Comparison of ENCODE assay signal across 1 cellular context in the genomic region with DNA sequence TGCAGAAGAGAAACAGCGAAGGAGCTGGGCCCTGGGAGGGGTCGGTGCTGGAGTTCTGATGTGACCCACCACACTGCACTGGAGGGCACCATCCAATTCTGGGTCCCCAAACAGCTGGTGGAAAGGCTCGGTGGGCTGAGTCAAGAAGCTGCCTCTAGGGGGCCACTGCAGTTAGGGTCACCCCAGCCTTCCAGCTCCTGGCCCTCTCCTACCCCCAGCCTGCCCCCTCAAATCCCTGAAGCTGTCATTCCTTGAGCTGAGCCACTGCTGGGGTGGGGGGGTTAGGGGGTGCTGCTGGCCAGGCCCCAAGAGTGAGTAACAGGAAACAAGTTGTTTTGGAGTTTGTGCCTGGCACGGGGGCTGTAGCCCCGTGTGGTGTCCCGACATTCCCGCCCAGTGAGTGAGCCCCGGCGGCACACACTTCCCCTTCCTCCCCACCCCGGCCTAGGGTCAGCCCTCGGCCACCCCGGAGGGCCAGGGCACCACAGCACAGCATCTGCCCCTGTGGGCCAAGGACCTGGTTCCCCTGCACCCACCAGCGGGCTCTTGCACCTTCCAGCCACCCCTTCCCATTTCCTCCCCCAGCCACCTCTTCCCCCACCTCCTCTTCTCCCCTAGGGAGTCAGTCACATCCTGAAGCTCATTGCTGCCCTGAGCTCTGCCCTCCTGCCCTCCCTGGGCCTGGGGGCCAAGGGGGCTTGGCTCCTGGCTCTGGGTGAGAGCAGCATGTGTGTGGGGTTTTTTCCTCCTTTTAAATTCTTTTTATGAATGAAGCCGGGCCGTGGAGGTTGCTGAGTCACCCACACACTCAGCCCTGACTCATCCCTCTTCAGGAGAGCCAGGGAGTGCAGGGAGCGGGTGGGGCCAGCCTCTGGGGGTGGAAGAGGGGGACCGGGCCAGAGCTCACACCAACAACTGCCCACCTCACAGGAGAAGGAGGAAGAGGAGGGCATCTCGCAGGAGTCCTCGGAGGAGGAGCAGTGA.
TF ChIP-seq lines count a peak whose summit lies in the region.

No MANE protein-coding gene starts in this region.

TF ChIP-seq in IMR-90, 13 proteins besides CTCF, POLR2A, EP300 and RAD21:
- TF ChIP-seq, protein P1, sequence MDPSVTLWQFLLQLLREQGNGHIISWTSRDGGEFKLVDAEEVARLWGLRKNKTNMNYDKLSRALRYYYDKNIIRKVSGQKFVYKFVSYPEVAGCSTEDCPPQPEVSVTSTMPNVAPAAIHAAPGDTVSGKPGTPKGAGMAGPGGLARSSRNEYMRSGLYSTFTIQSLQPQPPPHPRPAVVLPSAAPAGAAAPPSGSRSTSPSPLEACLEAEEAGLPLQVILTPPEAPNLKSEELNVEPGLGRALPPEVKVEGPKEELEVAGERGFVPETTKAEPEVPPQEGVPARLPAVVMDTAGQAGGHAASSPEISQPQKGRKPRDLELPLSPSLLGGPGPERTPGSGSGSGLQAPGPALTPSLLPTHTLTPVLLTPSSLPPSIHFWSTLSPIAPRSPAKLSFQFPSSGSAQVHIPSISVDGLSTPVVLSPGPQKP (IDR thresholded peaks at IDR 0.05; ENCODE audit: borderline replicate concordance, low read depth, low read length): no peak
- TF ChIP-seq MAZ (IDR thresholded peaks at IDR 0.05; ENCODE audit: borderline replicate concordance, low read depth, low read length): peak; percentile 91
- TF ChIP-seq, protein P2, sequence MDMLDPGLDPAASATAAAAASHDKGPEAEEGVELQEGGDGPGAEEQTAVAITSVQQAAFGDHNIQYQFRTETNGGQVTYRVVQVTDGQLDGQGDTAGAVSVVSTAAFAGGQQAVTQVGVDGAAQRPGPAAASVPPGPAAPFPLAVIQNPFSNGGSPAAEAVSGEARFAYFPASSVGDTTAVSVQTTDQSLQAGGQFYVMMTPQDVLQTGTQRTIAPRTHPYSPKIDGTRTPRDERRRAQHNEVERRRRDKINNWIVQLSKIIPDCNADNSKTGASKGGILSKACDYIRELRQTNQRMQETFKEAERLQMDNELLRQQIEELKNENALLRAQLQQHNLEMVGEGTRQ (IDR thresholded peaks at IDR 0.05; ENCODE audit: low read depth, low read length): no peak
- TF ChIP-seq FOS (IDR thresholded peaks at IDR 0.05; ENCODE audit: low read depth, low read length): peak; percentile 98
- peak; percentile 49; the same call in 1 of the 2 replicates for TF ChIP-seq MXI1 (IDR thresholded peaks at IDR 0.05; ENCODE audit: borderline replicate concordance, low read depth, low read length)
- TF ChIP-seq BHLHE40 (IDR thresholded peaks at IDR 0.05; ENCODE audit: low read depth, low read length): peak; percentile 93
- TF ChIP-seq MAFK (IDR thresholded peaks at IDR 0.05; ENCODE audit: low read depth, low read length): peak; percentile 51
- TF ChIP-seq SMC3 (IDR thresholded peaks at IDR 0.05; ENCODE audit: low read depth, low read length): no peak
- TF ChIP-seq RCOR1 (IDR thresholded peaks at IDR 0.05; ENCODE audit: insufficient replicate concordance, low read length): no peak
- TF ChIP-seq CHD1 (IDR thresholded peaks at IDR 0.05; ENCODE audit: low read depth, low read length): 0 out of 2 replicates have a peak, but pooled peaks have one; percentile 75
- no peak for TF ChIP-seq RFX5 (IDR thresholded peaks at IDR 0.05; ENCODE audit: low read depth, low read length)
- TF ChIP-seq CEBPB (IDR thresholded peaks at IDR 0.05; ENCODE audit: low read depth, low read length): no peak
- TF ChIP-seq NFE2L2 (IDR thresholded peaks at IDR 0.05; ENCODE audit: low read depth, low read length): peak; percentile 92
